10 cellular contexts compared by ENCODE assay signal in the genomic region with DNA sequence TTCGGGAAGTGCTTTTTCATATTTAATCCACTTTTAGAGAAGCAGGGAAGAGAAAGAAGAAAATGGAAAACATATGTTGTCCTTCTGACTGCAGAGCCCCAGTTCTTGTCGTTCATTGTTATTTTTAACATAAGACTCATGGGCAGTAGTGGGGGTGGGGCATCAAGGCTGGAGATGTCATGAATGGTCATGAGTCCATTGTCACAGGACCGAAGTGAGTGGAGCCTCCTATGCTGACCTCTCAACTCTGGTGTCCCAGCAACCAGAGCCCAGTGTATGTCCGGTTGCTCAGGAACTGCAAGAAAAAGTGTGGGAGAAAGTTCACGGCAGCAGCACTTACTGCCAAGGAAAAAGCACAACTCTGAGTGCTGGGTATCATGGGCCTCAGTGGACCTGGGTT.
A peak's percentile ranks its signal among the peaks of the same experiment; 100 is the strongest.
DNase-seq lines count a peak whose midpoint lies in the region; ATAC-seq, FAIRE-seq and TF ChIP-seq lines count a peak whose summit lies in the region.
"Had no signal": no experiment of that assay in that cellular context is flagged by ENCODE, and none has a peak within 500 bp of the region (broad histone marks: within the 10 kb centered on the region; RNA-seq: fewer than 3 reads in every experiment).

No MANE protein-coding gene starts in this region.

- intact Hi-C loops in lower leg skin (cut with DNase I; ENCODE audit: low total_unique reads) = no loop called here

- TF ChIP-seq CTCF in lower leg skin (IDR thresholded peaks at IDR 0.05) = no peak

- FAIRE-seq in urothelium cell line (lab: Jason Lieb, UNC) = no peak

- DNase-seq in HCEC 1CT (peak; percentile 64), lower leg skin (ENCODE audit: low spot score in 2 of 2) (peak; percentile 55 to 91), stromal cell of bone marrow (ENCODE audit: low read depth) (peak; percentile 92), NCI-H2227 treated with DMSO at 0.1 percent for 48 hours (lab: John Stamatoyannopoulos, UW) (no peak), urothelium cell line (ENCODE audit: low spot score) (no peak)
- DNase-seq in effector CD4-positive, alpha-beta T cell = no peak
- DNase-seq: NCI-H1417 treated with DMSO at 0.1 percent for 48 hours; NK-92 treated with Interleukin-12 subunit alpha and Interleukin-12 subunit beta, amount 100 ng/mL, for 24 hours had no signal

- TF ChIP-seq POLR2A in lower leg skin (IDR thresholded peaks at IDR 0.05) = no peak

- 48 to 62% methylated on average over 5 of the region's 5 CpGs for WGBS in lower leg skin, 2 donors

- no peak overlapping the region for H3K4me3 ChIP-seq in lower leg skin (ENCODE audit: low read depth, poor library complexity, severe bottlenecking)

- ATAC-seq in esophagus mucosa = peak; percentile 34
- no peak for ATAC-seq in GM18511 (IDR thresholded peaks at IDR 0.05; ENCODE audit: unreplicated experiment)

Comparison
In these comparisons a context has a peak if more than half of its experiments do, and no peak if none do; other contexts are left out.
1. DNase-seq: peak in HCEC 1CT (single experiment), lower leg skin (2 of 2) and stromal cell of bone marrow (single experiment); none in NCI-H2227 treated with DMSO at 0.1 percent for 48 hours (single experiment), urothelium cell line (single experiment) and effector CD4-positive, alpha-beta T cell (single experiment).